Comparison of ENCODE assay signal across 8 cellular contexts in the genomic region with DNA sequence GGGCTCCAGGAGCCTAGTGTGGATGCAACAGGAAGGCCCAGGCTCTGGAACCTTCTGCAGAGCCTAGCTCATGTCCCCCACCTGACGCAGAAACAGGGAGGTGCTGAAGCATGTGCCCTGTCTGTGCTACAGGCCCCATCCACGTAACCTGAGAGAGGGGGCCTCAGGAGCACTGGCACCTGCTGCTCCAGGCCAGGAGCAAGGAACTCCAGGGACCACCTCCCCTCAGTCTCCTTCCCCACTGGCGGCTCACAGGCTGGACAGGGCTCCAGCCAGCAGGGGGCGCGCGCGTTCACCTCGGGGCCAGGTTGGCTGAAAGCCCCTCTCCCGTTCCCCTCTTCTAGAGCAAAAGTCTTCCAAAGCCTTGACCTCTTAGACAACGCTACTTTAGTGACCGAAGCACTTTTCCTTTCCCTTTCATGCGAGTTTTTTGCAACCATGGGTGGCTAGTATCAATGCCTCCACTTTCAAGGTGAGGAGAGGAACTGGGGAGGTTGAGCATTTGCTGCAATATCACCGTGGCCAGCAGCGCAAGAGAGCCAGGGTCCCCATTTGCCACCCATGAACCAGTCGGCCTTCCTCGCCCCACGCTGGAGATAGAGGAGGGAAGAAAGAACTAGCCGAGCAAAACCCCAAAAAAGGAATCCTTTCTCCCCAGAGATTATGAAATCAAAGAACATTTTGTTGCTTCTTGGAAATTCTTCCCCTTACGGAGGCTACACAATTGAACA. TPM values are rescaled to one million over a fixed set of nuclear protein-coding genes. Genes with fewer than 3 reads are reported as not detected.
DNase-seq lines count a peak whose midpoint lies in the region; ATAC-seq and TF ChIP-seq lines count a peak whose summit lies in the region.

No MANE protein-coding gene starts in this region.

- H3F3A ChIP-seq in OCI-LY1 (ENCODE audit: insufficient read depth, low read length): no peaks in the 10 kb centered on the region

- no peak overlapping the region for H2AFZ ChIP-seq in OCI-LY1 (ENCODE audit: low read length)
- peak overlapping the region; percentile 49 for H2AFZ ChIP-seq in fibroblast of lung (ENCODE audit: low read length)

- H3K27ac ChIP-seq in OCI-LY1 (ENCODE audit: low read depth, low read length, poor library complexity, severe bottlenecking): no peak overlapping the region
- peak overlapping the region; percentile 88 for H3K27ac ChIP-seq in fibroblast of lung (ENCODE audit: insufficient read depth, low read length)

- TF ChIP-seq CTCF in CD14-positive monocyte (IDR thresholded peaks at IDR 0.05) (peak; percentile 99), OCI-LY1 (IDR thresholded peaks at IDR 0.05; ENCODE audit: low read length) (peak; percentile 97), fibroblast of lung (conservative IDR thresholded peaks at IDR 0.05 in 1 of 2, IDR thresholded peaks at IDR 0.05 in 1 of 2; ENCODE audit: low read depth in 1 of 2, low read length in 2 of 2) (peak; percentile 82 to 87), nephron (IDR thresholded peaks at IDR 0.05; ENCODE audit: unreplicated experiment in 3 of 3) (peak; percentile 75 to 82 (median 77))

- H3K9me3 ChIP-seq in OCI-LY1 (ENCODE audit: low read length) (no peaks in the 10 kb centered on the region), fibroblast of lung (ENCODE audit: control insufficient read depth, insufficient read depth, low read depth, low read length) (no peaks in the 10 kb centered on the region)

- H3K27ac Mint-ChIP-seq in CD14-positive monocyte (peak overlapping the region in 1 of 7 donors; percentile 81), nephron (peak overlapping the region in 1 of 3 experiments; percentile 34)
- peak overlapping the region; percentile 90 to 94 for H3K27ac Mint-ChIP-seq in stimulated activated naive CD8-positive, alpha-beta T cell treated with anti-CD3 and anti-CD28 coated beads, Interleukin-15, amount 100 ng/mL, for 72 hours

- H3K9me3 Mint-ChIP-seq in CD14-positive monocyte (peaks cover 0 to 9% (median 0%) of the 10 kb centered on the region in 7 donors), nephron (no peaks in the 10 kb centered on the region)
- no peaks in the 10 kb centered on the region for H3K9me3 Mint-ChIP-seq in stimulated activated naive CD8-positive, alpha-beta T cell treated with anti-CD3 and anti-CD28 coated beads, Interleukin-15, amount 100 ng/mL, for 72 hours

- H3K9ac ChIP-seq in OCI-LY1 (ENCODE audit: low read length): no peak overlapping the region
- peak overlapping the region; percentile 86 for H3K9ac ChIP-seq in fibroblast of lung (ENCODE audit: insufficient read depth, low read length)

- H3K36me3 Mint-ChIP-seq in CD14-positive monocyte: no peaks in the 10 kb centered on the region
- no peaks in the 10 kb centered on the region for H3K36me3 Mint-ChIP-seq in nephron (ENCODE audit: low read depth)

- peak overlapping the region; percentile 19; the same call in 1 of the 2 replicates for H3K4me2 ChIP-seq in OCI-LY1 (ENCODE audit: low read length)
- H3K4me2 ChIP-seq in fibroblast of lung (ENCODE audit: extremely low read depth, insufficient read depth, low read length): peak overlapping the region; percentile 79

- no peaks in the 10 kb centered on the region for H3K36me3 ChIP-seq in OCI-LY1 (ENCODE audit: insufficient read depth, low read length)
- H3K36me3 ChIP-seq in fibroblast of lung (ENCODE audit: control insufficient read depth, insufficient read depth, low read length): peaks cover 7% of the 10 kb centered on the region

- H3K27me3 ChIP-seq in OCI-LY1 (ENCODE audit: insufficient read depth, low read length) (peaks cover 16% of the 10 kb centered on the region), fibroblast of lung (ENCODE audit: control insufficient read depth, insufficient read depth, low read length) (no peaks in the 10 kb centered on the region)

- H3K27me3 Mint-ChIP-seq in CD14-positive monocyte (ENCODE audit: low read depth in 3 of 3) (peaks cover 24 to 56% (median 46%) of the 10 kb centered on the region in 3 donors), nephron (ENCODE audit: low read depth) (peaks cover 71% of the 10 kb centered on the region)
- peaks cover 67% of the 10 kb centered on the region for H3K27me3 Mint-ChIP-seq in stimulated activated naive CD8-positive, alpha-beta T cell treated with anti-CD3 and anti-CD28 coated beads, Interleukin-15, amount 100 ng/mL, for 72 hours

- peak overlapping the region; percentile 19 for H3K4me3 ChIP-seq in OCI-LY1 (ENCODE audit: low read depth, low read length, poor library complexity, severe bottlenecking)
- peak overlapping the region; percentile 64 to 87 (median 80) for H3K4me3 ChIP-seq in fibroblast of lung (replicated peaks in 1 of 4; ENCODE audit: control extremely low read depth in 1 of 4, insufficient read depth in 1 of 4, low read depth in 3 of 4, low read length in 4 of 4)

- H4K20me1 ChIP-seq in OCI-LY1 (ENCODE audit: insufficient read depth, low read length): no peaks in the 10 kb centered on the region
- no peaks in the 10 kb centered on the region for H4K20me1 ChIP-seq in fibroblast of lung (ENCODE audit: control insufficient read depth, extremely low read depth, insufficient read depth, low read length)

- H3K4me1 ChIP-seq in OCI-LY1 (ENCODE audit: insufficient read depth, low read length, severe bottlenecking): no peaks in the 10 kb centered on the region
- H3K4me1 ChIP-seq in fibroblast of lung (ENCODE audit: control insufficient read depth, extremely low read depth, insufficient read depth, low read length): peaks cover 6% of the 10 kb centered on the region

- DNase-seq in CD14-positive monocyte (ENCODE audit: low spot score): no peak
- peak; percentile 49 for DNase-seq in activated T-helper 1 cell treated with Interleukin-2 at 50 U/mL for 16 hours (ENCODE audit: low read depth)
- DNase-seq in fibroblast of lung (ENCODE audit: low read depth in 2 of 2): peak; percentile 54 to 72
- peak; percentile 77 to 80 for DNase-seq in stimulated activated naive CD8-positive, alpha-beta T cell treated with anti-CD3 and anti-CD28 coated beads, Interleukin-15, amount 100 ng/mL, for 72 hours

- no peaks in the 10 kb centered on the region for H3K9me2 ChIP-seq in OCI-LY1 (ENCODE audit: low read depth, low read length)

- H3K4me3 Mint-ChIP-seq in CD14-positive monocyte: peak overlapping the region; percentile 74 to 93
- H3K4me3 Mint-ChIP-seq in nephron: peak overlapping the region; percentile 81 to 86 (median 84)
- H3K4me3 Mint-ChIP-seq in stimulated activated naive CD8-positive, alpha-beta T cell treated with anti-CD3 and anti-CD28 coated beads, Interleukin-15, amount 100 ng/mL, for 72 hours: peak overlapping the region; percentile 88 to 91

- H3K79me2 ChIP-seq in OCI-LY1 (ENCODE audit: insufficient read depth, low read length) (no peaks in the 10 kb centered on the region), fibroblast of lung (ENCODE audit: control insufficient read depth, insufficient read depth, low read length) (peaks cover 42% of the 10 kb centered on the region)

- H3K4me1 Mint-ChIP-seq in CD14-positive monocyte (peaks cover 31% of the 10 kb centered on the region), nephron (peaks cover 7% of the 10 kb centered on the region)
- H3K4me1 Mint-ChIP-seq in stimulated activated naive CD8-positive, alpha-beta T cell treated with anti-CD3 and anti-CD28 coated beads, Interleukin-15, amount 100 ng/mL, for 72 hours: peaks cover 10% of the 10 kb centered on the region

- intact Hi-C loops in CD14-positive monocyte (cut with micrococcal nuclease): loop anchor here in 1 of 2 donors (5.0 kb wide), 1 partner anchor 44 kb away; no protein-coding TSS in a partner anchor

- peak; percentile 41 for ATAC-seq in GM21737 (IDR thresholded peaks at IDR 0.05; ENCODE audit: unreplicated experiment)
- peak; percentile 68 for ATAC-seq in stimulated activated naive CD8-positive, alpha-beta T cell treated with anti-CD3 and anti-CD28 coated beads, Interleukin-15, amount 100 ng/mL, for 72 hours
- no peak for ATAC-seq in HG03139 (IDR thresholded peaks at IDR 0.05; ENCODE audit: unreplicated experiment)

RNA-seq across cellular contexts. Expression of a gene that starts 52.4 kb away (rescaled TPM):
- 1 to 10 TPM in 1 of 2 donors, under 1 TPM in 1; 0.56 to 1.1 TPM for polyA plus RNA-seq in CD14-positive monocyte
- 3.1 and 3.6 TPM in 2 replicates for total RNA-seq in fibroblast of lung
- 0.82 and 1.2 TPM in 2 replicates for polyA plus RNA-seq in fibroblast of lung
- 2.3 and 2.9 TPM in 2 replicates for polyA plus RNA-seq in fibroblast of lung (2012)
- 3.4 and 4.6 TPM in 2 replicates for polyA minus RNA-seq in fibroblast of lung (ENCODE audit: low replicate concordance)

RNA-seq across cellular contexts. Expression of a gene that starts 53.2 kb away (rescaled TPM):
- polyA plus RNA-seq in CD14-positive monocyte: 10 to 100 TPM in 1 of 2 donors, 1 to 10 TPM in 1; 8.6 to 15.9 TPM
- total RNA-seq in fibroblast of lung: 23.5 and 24.4 TPM in 2 replicates
- 15.2 and 17.7 TPM in 2 replicates for polyA plus RNA-seq in fibroblast of lung
- 20.1 and 22.4 TPM in 2 replicates for polyA plus RNA-seq in fibroblast of lung (2012)
- 48.0 and 51.9 TPM in 2 replicates for polyA minus RNA-seq in fibroblast of lung (ENCODE audit: low replicate concordance)
